ENCODE assay signal across 15 cellular contexts in genomic region chr11:80586464-80586863, GRCh38.
"Had no signal": no experiment of that assay in that cellular context is flagged by ENCODE, and none has a peak within 500 bp of the region (broad histone marks: within the 10 kb centered on the region; RNA-seq: fewer than 3 reads in every experiment).

No MANE protein-coding gene starts in this region.

- FAIRE-seq: endothelial cell of umbilical vein had no signal

- H3K4me1 ChIP-seq: upper lobe of right lung had no signal

- DNase-seq: activated CD4-positive, alpha-beta memory T cell treated with anti-CD3 and anti-CD28 coated beads, Interleukin-2, amount 10 ng/mL, durations not matched to agents 7 days and 5 days; activated CD4-positive, alpha-beta T cell treated with anti-CD3 and anti-CD28 coated beads for 36 hours; activated naive CD4-positive, alpha-beta T cell treated with anti-CD3 and anti-CD28 coated beads, Interleukin-2, amount 10 ng/mL, durations not matched to agents 7 days and 5 days; activated T-cell treated with anti-CD3 and anti-CD28 coated beads, Interleukin-2, amount 50 U/mL, for 24 hours; foreskin melanocyte; left cardiac atrium; midbrain; ovary; stimulated activated CD4-positive, alpha-beta T cell treated with anti-CD3 and anti-CD28 coated beads, Interleukin-1b, Interleukin-23, amount 100 ng/mL, for 48 hours; stimulated activated naive CD8-positive, alpha-beta T cell treated with anti-CD3 and anti-CD28 coated beads, Interleukin-15, amount 100 ng/mL, for 72 hours; T-helper 9 cell; upper lobe of right lung had no signal

- H3K27ac ChIP-seq: coronary artery, ovary, upper lobe of right lung had no signal

- H3K27me3 ChIP-seq: ovary, upper lobe of right lung had no signal

- ATAC-seq: activated CD4-positive, alpha-beta T cell treated with anti-CD3 and anti-CD28 coated beads for 36 hours; left cardiac atrium; stimulated activated naive CD8-positive, alpha-beta T cell treated with anti-CD3 and anti-CD28 coated beads, Interleukin-15, amount 100 ng/mL, for 72 hours; upper lobe of right lung had no signal

- H3K36me3 ChIP-seq: ovary, upper lobe of right lung had no signal

- H3K4me3 ChIP-seq: coronary artery, lung, ovary, upper lobe of right lung had no signal

- H3K9me3 ChIP-seq: ovary, upper lobe of right lung had no signal
